ENCODE assay signal across 1 cellular context in the genomic region with DNA sequence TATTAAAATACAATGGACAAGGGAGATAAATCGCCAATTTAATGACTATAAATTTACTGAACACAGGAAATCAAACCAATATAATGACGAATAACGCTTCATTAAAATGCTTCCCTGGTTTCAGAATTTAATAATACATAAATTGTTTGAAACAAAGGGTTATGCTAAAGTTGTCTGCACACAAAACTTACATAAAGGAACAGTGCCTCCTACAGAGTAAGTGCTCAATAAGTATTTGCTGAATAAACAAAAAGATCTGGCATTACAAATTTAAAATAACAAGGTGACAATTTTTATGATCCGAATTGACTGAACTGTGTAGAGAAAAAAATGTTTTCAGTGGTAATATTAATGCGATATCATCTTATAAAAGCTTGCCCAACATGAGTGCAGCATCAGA.
TF ChIP-seq lines count a peak whose summit lies in the region.

No MANE protein-coding gene starts in this region.

TF ChIP-seq in GM23338, 12 proteins besides CTCF, POLR2A, EP300 and RAD21 (continued from another document):
- TF ChIP-seq, protein P1, sequence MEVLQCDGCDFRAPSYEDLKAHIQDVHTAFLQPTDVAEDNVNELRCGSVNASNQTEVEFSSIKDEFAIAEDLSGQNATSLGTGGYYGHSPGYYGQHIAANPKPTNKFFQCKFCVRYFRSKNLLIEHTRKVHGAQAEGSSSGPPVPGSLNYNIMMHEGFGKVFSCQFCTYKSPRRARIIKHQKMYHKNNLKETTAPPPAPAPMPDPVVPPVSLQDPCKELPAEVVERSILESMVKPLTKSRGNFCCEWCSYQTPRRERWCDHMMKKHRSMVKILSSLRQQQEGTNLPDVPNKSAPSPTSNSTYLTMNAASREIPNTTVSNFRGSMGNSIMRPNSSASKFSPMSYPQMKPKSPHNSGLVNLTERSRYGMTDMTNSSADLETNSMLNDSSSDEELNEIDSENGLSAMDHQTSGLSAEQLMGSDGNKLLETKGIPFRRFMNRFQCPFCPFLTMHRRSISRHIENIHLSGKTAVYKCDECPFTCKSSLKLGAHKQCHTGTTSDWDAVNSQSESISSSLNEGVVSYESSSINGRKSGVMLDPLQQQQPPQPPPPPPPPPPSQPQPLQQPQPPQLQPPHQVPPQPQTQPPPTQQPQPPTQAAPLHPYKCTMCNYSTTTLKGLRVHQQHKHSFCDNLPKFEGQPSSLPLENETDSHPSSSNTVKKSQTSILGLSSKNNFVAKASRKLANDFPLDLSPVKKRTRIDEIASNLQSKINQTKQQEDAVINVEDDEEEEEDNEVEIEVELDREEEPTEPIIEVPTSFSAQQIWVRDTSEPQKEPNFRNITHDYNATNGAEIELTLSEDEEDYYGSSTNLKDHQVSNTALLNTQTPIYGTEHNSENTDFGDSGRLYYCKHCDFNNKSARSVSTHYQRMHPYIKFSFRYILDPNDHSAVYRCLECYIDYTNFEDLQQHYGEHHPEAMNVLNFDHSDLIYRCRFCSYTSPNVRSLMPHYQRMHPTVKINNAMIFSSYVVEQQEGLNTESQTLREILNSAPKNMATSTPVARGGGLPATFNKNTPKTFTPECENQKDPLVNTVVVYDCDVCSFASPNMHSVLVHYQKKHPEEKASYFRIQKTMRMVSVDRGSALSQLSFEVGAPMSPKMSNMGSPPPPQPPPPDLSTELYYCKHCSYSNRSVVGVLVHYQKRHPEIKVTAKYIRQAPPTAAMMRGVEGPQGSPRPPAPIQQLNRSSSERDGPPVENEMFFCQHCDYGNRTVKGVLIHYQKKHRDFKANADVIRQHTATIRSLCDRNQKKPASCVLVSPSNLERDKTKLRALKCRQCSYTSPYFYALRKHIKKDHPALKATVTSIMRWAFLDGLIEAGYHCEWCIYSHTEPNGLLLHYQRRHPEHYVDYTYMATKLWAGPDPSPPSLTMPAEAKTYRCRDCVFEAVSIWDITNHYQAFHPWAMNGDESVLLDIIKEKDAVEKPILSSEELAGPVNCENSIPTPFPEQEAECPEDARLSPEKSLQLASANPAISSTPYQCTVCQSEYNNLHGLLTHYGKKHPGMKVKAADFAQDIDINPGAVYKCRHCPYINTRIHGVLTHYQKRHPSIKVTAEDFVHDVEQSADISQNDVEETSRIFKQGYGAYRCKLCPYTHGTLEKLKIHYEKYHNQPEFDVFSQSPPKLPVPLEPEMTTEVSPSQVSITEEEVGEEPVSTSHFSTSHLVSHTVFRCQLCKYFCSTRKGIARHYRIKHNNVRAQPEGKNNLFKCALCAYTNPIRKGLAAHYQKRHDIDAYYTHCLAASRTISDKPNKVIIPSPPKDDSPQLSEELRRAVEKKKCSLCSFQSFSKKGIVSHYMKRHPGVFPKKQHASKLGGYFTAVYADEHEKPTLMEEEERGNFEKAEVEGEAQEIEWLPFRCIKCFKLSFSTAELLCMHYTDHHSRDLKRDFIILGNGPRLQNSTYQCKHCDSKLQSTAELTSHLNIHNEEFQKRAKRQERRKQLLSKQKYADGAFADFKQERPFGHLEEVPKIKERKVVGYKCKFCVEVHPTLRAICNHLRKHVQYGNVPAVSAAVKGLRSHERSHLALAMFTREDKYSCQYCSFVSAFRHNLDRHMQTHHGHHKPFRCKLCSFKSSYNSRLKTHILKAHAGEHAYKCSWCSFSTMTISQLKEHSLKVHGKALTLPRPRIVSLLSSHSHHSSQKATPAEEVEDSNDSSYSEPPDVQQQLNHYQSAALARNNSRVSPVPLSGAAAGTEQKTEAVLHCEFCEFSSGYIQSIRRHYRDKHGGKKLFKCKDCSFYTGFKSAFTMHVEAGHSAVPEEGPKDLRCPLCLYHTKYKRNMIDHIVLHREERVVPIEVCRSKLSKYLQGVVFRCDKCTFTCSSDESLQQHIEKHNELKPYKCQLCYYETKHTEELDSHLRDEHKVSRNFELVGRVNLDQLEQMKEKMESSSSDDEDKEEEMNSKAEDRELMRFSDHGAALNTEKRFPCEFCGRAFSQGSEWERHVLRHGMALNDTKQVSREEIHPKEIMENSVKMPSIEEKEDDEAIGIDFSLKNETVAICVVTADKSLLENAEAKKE (CRISPR knock-in tag; IDR thresholded peaks at IDR 0.05) = no peak
- TF ChIP-seq EZH2phosphoT487 (IDR thresholded peaks at IDR 0.05; ENCODE audit: unreplicated experiment) = no peak
